Comparison of ENCODE assay signal across 1 cellular context in genomic region chr20:13089950-13090469, GRCh38.
TF ChIP-seq lines count a peak whose summit lies in the region.

No MANE protein-coding gene starts in this region.

TF ChIP-seq in HepG2, 621 proteins besides CTCF, POLR2A, EP300 and RAD21 (continued from another document and continues in another):
- TF ChIP-seq ZNF24 (IDR thresholded peaks at IDR 0.05) = peak; percentile 71; the same call in 1 of the 2 replicates
- peak; percentile 34; the same call in 1 of the 2 replicates for TF ChIP-seq KDM5A (IDR thresholded peaks at IDR 0.05; ENCODE audit: borderline replicate concordance, low read length)
- TF ChIP-seq NR2F1 (CRISPR knock-in tag; IDR thresholded peaks at IDR 0.05) = peak; percentile 83 to 95
- TF ChIP-seq ZNF678 (CRISPR knock-in tag; IDR thresholded peaks at IDR 0.05) = no peak
- no peak for TF ChIP-seq FOXK2 (IDR thresholded peaks at IDR 0.05)
- no peak for TF ChIP-seq ZSCAN12 (CRISPR knock-in tag; IDR thresholded peaks at IDR 0.05)
- TF ChIP-seq PAXIP1 (CRISPR knock-in tag; conservative IDR thresholded peaks at IDR 0.05) = peak; percentile 100
- TF ChIP-seq ZSCAN31 (CRISPR knock-in tag; IDR thresholded peaks at IDR 0.05; ENCODE audit: low read depth) = no peak
- TF ChIP-seq CREM (IDR thresholded peaks at IDR 0.05) = peak; percentile 95
- no peak for TF ChIP-seq CREM (CRISPR knock-in tag; IDR thresholded peaks at IDR 0.05)
- TF ChIP-seq GZF1 (CRISPR knock-in tag; IDR thresholded peaks at IDR 0.05) = peak; percentile 92
- peak; percentile 92 for TF ChIP-seq RARA (CRISPR knock-in tag; IDR thresholded peaks at IDR 0.05)
- TF ChIP-seq ZNF121 (CRISPR knock-in tag; IDR thresholded peaks at IDR 0.05) = peak; percentile 69
- TF ChIP-seq ZNF567 (CRISPR knock-in tag; IDR thresholded peaks at IDR 0.05; ENCODE audit: borderline replicate concordance) = no peak
- no peak for TF ChIP-seq ZNF672 (CRISPR knock-in tag; IDR thresholded peaks at IDR 0.05)
- TF ChIP-seq ETV5 (CRISPR knock-in tag; IDR thresholded peaks at IDR 0.05; ENCODE audit: borderline replicate concordance) = peak; percentile 34; the same call in 1 of the 2 replicates
- TF ChIP-seq HNF4G (IDR thresholded peaks at IDR 0.05; ENCODE audit: borderline replicate concordance, low read depth, low read length) = peak; percentile 98
- peak; percentile 95 for TF ChIP-seq HNF4G (CRISPR knock-in tag; IDR thresholded peaks at IDR 0.05; ENCODE audit: borderline replicate concordance, low read depth)
- TF ChIP-seq KLF16 (CRISPR knock-in tag; IDR thresholded peaks at IDR 0.05) = peak in 1 of 2 experiments; percentile 80; a peak in 2 of 4 replicates
- TF ChIP-seq TFE3 (CRISPR knock-in tag; IDR thresholded peaks at IDR 0.05) = peak; percentile 82
- TF ChIP-seq ELF4 (CRISPR knock-in tag; IDR thresholded peaks at IDR 0.05; ENCODE audit: borderline replicate concordance) = peak; percentile 73; the same call in 1 of the 2 replicates
- TF ChIP-seq ZNF382 (CRISPR knock-in tag; IDR thresholded peaks at IDR 0.05; ENCODE audit: borderline replicate concordance) = no peak
- 0 out of 2 replicates have a peak, but pooled peaks have one; percentile 38 for TF ChIP-seq NFYC (CRISPR knock-in tag; IDR thresholded peaks at IDR 0.05)
- TF ChIP-seq HOXD1 (CRISPR knock-in tag; IDR thresholded peaks at IDR 0.05) = 0 out of 2 replicates have a peak, but pooled peaks have one; percentile 61
- TF ChIP-seq HMGXB3 (CRISPR knock-in tag; IDR thresholded peaks at IDR 0.05; ENCODE audit: borderline replicate concordance) = 0 out of 2 replicates have a peak, but pooled peaks have one; percentile 65
- no peak for TF ChIP-seq TAF1 (CRISPR knock-in tag; IDR thresholded peaks at IDR 0.05)
- TF ChIP-seq ZNF784 (CRISPR knock-in tag; IDR thresholded peaks at IDR 0.05; ENCODE audit: borderline replicate concordance) = 0 out of 2 replicates have a peak, but pooled peaks have one; percentile 25
- TF ChIP-seq TCF12 (IDR thresholded peaks at IDR 0.05) = no peak
- TF ChIP-seq TCF12 (CRISPR knock-in tag; IDR thresholded peaks at IDR 0.05) = peak; percentile 84
- TF ChIP-seq ZFP36L1 (CRISPR knock-in tag; IDR thresholded peaks at IDR 0.05) = peak; percentile 77; the same call in 1 of the 2 replicates
- TF ChIP-seq SP140L (CRISPR knock-in tag; IDR thresholded peaks at IDR 0.05; ENCODE audit: borderline replicate concordance) = peak; percentile 96; the same call in 1 of the 2 replicates
- TF ChIP-seq ATAD3A (CRISPR knock-in tag; IDR thresholded peaks at IDR 0.05) = no peak
- TF ChIP-seq PITX1 (CRISPR knock-in tag; IDR thresholded peaks at IDR 0.05) = peak; percentile 99
- no peak for TF ChIP-seq CHCHD3 (CRISPR knock-in tag; IDR thresholded peaks at IDR 0.05)
- TF ChIP-seq CBFB (CRISPR knock-in tag; IDR thresholded peaks at IDR 0.05) = peak; percentile 32; the same call in 1 of the 2 replicates
- peak; percentile 25; the same call in 1 of the 2 replicates for TF ChIP-seq ZHX2 (IDR thresholded peaks at IDR 0.05; ENCODE audit: low read depth)
- TF ChIP-seq ZHX2 (CRISPR knock-in tag; IDR thresholded peaks at IDR 0.05; ENCODE audit: borderline replicate concordance) = no peak; the same call in 1 of the 2 replicates
- peak; percentile 45; the same call in 1 of the 2 replicates for TF ChIP-seq ZNF337 (CRISPR knock-in tag; IDR thresholded peaks at IDR 0.05; ENCODE audit: borderline replicate concordance, low read depth)
- TF ChIP-seq BCL6 (CRISPR knock-in tag; IDR thresholded peaks at IDR 0.05) = peak; percentile 90
- peak; percentile 70 for TF ChIP-seq HOXA3 (CRISPR knock-in tag; IDR thresholded peaks at IDR 0.05)
- peak; percentile 79 for TF ChIP-seq KMT2B (CRISPR knock-in tag; IDR thresholded peaks at IDR 0.05)
- 0 out of 2 replicates have a peak, but pooled peaks have one; percentile 79 for TF ChIP-seq NCOA5 (CRISPR knock-in tag; IDR thresholded peaks at IDR 0.05)
- 0 out of 2 replicates have a peak, but pooled peaks have one; percentile 40 for TF ChIP-seq ZNF280D (CRISPR knock-in tag; IDR thresholded peaks at IDR 0.05)
- TF ChIP-seq NR2F6 (IDR thresholded peaks at IDR 0.05) = peak; percentile 98
- peak; percentile 97 for TF ChIP-seq NR2F6 (CRISPR knock-in tag; IDR thresholded peaks at IDR 0.05)
- no peak for TF ChIP-seq ZNF562 (CRISPR knock-in tag; IDR thresholded peaks at IDR 0.05; ENCODE audit: borderline replicate concordance)
